Comparison of ENCODE assay signal across 16 cellular contexts in the genomic region with DNA sequence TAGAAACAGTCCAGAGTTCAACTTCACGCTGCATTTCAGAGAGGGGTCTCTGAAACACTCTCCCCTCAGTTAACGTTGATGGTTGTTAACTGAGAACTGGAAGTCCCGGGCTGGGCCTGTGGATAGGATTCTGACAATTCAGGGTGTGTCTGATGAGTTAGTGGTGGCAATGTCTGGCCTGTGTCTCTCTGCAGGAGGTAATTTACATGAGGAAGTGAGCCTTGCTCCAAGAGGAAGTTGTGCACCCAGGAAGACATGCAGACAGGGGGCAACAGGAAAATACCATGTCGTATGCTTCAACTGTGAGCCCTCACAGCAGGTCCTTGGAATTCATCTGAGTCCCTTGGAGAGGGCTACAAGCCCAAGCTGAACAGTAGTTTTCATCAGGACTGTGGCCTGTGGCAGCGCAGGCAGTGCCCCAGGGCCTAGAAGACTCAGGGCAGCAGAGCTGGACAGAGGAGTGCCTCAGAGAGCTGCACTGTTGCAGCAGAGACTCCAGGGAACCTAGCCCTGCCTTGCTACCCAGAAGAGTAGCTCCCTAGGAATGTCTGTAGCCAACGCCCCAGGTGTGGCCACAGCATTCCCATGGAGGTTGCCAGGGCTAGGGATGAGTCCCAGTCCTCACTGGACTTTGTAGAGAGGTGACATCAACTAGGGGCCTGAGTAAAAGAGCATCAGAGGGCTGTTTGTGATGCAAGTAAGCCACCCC.
DNase-seq lines count a peak whose midpoint lies in the region; ATAC-seq and TF ChIP-seq lines count a peak whose summit lies in the region.
"Had no signal": no experiment of that assay in that cellular context is flagged by ENCODE, and none has a peak within 500 bp of the region (broad histone marks: within the 10 kb centered on the region; RNA-seq: fewer than 3 reads in every experiment).

No MANE protein-coding gene starts in this region.

- H3K4me1 ChIP-seq in BLaER1 treated with 17β-estradiol and CSF1 and Interleukin-3, amounts not matched to agents 10 nM and 100 nM = peaks cover 0 to 15% (median 7%) of the 10 kb centered on the region in 10 experiments; a peak in 11 of 20 replicates

- no peak overlapping the region for H3K4me3 Mint-ChIP-seq in nephron progenitor cell
- H3K4me3 Mint-ChIP-seq: dendritic cell treated with granulocyte-macrophage colony-stimulating factor and Interleukin-4, amounts not matched to agents 40 ng/mL and 50 ng/mL, for 4 days; stimulated activated naive B cell treated with anti-CD40 and anti-IgM and Interleukin-4, amounts not matched to agents 10 μg/mL and 1 μg/mL and 100 μg/mL, for 72 hours had no signal

- no peaks in the 10 kb centered on the region for H3K36me3 Mint-ChIP-seq in nephron progenitor cell (ENCODE audit: low read depth)
- H3K36me3 Mint-ChIP-seq: stimulated activated naive B cell treated with anti-CD40 and anti-IgM and Interleukin-4, amounts not matched to agents 10 μg/mL and 1 μg/mL and 100 μg/mL, for 72 hours had no signal

- H3K9me3 Mint-ChIP-seq in nephron progenitor cell = no peaks in the 10 kb centered on the region
- H3K9me3 Mint-ChIP-seq: dendritic cell treated with granulocyte-macrophage colony-stimulating factor and Interleukin-4, amounts not matched to agents 40 ng/mL and 50 ng/mL, for 4 days had no signal

- no peak for TF ChIP-seq POLR2A in NB4 (IDR thresholded peaks at IDR 0.05; ENCODE audit: extremely low read depth, insufficient read length)

- peak overlapping the region; percentile 28 for H3K27ac Mint-ChIP-seq in nephron progenitor cell
- H3K27ac Mint-ChIP-seq: dendritic cell treated with granulocyte-macrophage colony-stimulating factor and Interleukin-4, amounts not matched to agents 40 ng/mL and 50 ng/mL, for 4 days had no signal

- H4K20me1 ChIP-seq in BLaER1 treated with 17β-estradiol and CSF1 and Interleukin-3, amounts not matched to agents 10 nM and 100 nM = no peaks in the 10 kb centered on the region

- no peaks in the 10 kb centered on the region for H3K36me3 ChIP-seq in BLaER1 treated with 17β-estradiol and CSF1 and Interleukin-3, amounts not matched to agents 10 nM and 100 nM
- H3K36me3 ChIP-seq: heart left ventricle, WERI-Rb-1 had no signal

- peaks cover 44% of the 10 kb centered on the region for H3K4me1 Mint-ChIP-seq in nephron progenitor cell
- H3K4me1 Mint-ChIP-seq: stimulated activated naive B cell treated with anti-CD40 and anti-IgM and Interleukin-4, amounts not matched to agents 10 μg/mL and 1 μg/mL and 100 μg/mL, for 72 hours had no signal

- H3K27me3 Mint-ChIP-seq in nephron progenitor cell (ENCODE audit: low read depth, poor library complexity) = peaks cover 4% of the 10 kb centered on the region

- TF ChIP-seq CTCF in NB4 (IDR thresholded peaks at IDR 0.05; ENCODE audit: low read depth, low read length) (no peak), coronary artery (IDR thresholded peaks at IDR 0.05) (no peak), nephron progenitor cell (IDR thresholded peaks at IDR 0.05) (no peak)

- no peak overlapping the region for H3K27ac ChIP-seq in BLaER1 treated with 17β-estradiol and CSF1 and Interleukin-3, amounts not matched to agents 10 nM and 100 nM
- H3K27ac ChIP-seq in coronary artery = peak overlapping the region; percentile 41 to 78
- H3K27ac ChIP-seq: heart left ventricle, WERI-Rb-1 had no signal

- no peak for ATAC-seq in HG02763 (IDR thresholded peaks at IDR 0.05; ENCODE audit: unreplicated experiment)
- no peak for ATAC-seq in GM21367 (IDR thresholded peaks at IDR 0.05; ENCODE audit: unreplicated experiment)
- no peak for ATAC-seq in GM21423 (IDR thresholded peaks at IDR 0.05; ENCODE audit: unreplicated experiment)
- ATAC-seq: heart left ventricle; stimulated activated naive B cell treated with anti-CD40 and anti-IgM and Interleukin-4, amounts not matched to agents 10 μg/mL and 1 μg/mL and 100 μg/mL, for 72 hours had no signal

- H3K4me2 ChIP-seq in BLaER1 treated with 17β-estradiol and CSF1 and Interleukin-3, amounts not matched to agents 10 nM and 100 nM = peak overlapping the region in 8 of 11 experiments; percentile 0 to 76 (median 30); a peak in 12 of 22 replicates

- DNase-seq in NB4 (ENCODE audit: low read depth) (peak; percentile 57), coronary artery (ENCODE audit: low spot score) (no peak), nephron progenitor cell (no peak), cerebellum (ENCODE audit: low spot score) (no peak)
- DNase-seq: activated gamma-delta T cell; aorta; heart left ventricle; NCI-H187 treated with DMSO at 0.1 percent for 48 hours; NCI-H524; stimulated activated naive B cell treated with anti-CD40 and anti-IgM and Interleukin-4, amounts not matched to agents 10 μg/mL and 1 μg/mL and 100 μg/mL, for 72 hours; WERI-Rb-1 had no signal

- H3K4me3 ChIP-seq in BLaER1 treated with 17β-estradiol and CSF1 and Interleukin-3, amounts not matched to agents 10 nM and 100 nM = no peak overlapping the region
- H3K4me3 ChIP-seq in NB4 (ENCODE audit: low read depth, low read length) (no peak overlapping the region), coronary artery (no peak overlapping the region)
- H3K4me3 ChIP-seq: heart left ventricle had no signal

- no peaks in the 10 kb centered on the region for H3K27me3 ChIP-seq in BLaER1 treated with 17β-estradiol and CSF1 and Interleukin-3, amounts not matched to agents 10 nM and 100 nM
- H3K27me3 ChIP-seq: heart left ventricle had no signal

- H3K9ac ChIP-seq in BLaER1 treated with 17β-estradiol and CSF1 and Interleukin-3, amounts not matched to agents 10 nM and 100 nM = no peak overlapping the region

- H3K9me3 ChIP-seq in BLaER1 treated with 17β-estradiol and CSF1 and Interleukin-3, amounts not matched to agents 10 nM and 100 nM (replicated peaks in 1 of 11) = no peaks in the 10 kb centered on the region
- H3K9me3 ChIP-seq: heart left ventricle had no signal

Comparison
In these comparisons a context has a peak if more than half of its experiments do, and no peak if none do; other contexts are left out.
1. H3K27ac ChIP-seq: peak in coronary artery (2 of 2); none in BLaER1 treated with 17β-estradiol and CSF1 and Interleukin-3, amounts not matched to agents 10 nM and 100 nM (0 of 11).